Comparison of ENCODE assay signal across 1 cellular context in the genomic region with DNA sequence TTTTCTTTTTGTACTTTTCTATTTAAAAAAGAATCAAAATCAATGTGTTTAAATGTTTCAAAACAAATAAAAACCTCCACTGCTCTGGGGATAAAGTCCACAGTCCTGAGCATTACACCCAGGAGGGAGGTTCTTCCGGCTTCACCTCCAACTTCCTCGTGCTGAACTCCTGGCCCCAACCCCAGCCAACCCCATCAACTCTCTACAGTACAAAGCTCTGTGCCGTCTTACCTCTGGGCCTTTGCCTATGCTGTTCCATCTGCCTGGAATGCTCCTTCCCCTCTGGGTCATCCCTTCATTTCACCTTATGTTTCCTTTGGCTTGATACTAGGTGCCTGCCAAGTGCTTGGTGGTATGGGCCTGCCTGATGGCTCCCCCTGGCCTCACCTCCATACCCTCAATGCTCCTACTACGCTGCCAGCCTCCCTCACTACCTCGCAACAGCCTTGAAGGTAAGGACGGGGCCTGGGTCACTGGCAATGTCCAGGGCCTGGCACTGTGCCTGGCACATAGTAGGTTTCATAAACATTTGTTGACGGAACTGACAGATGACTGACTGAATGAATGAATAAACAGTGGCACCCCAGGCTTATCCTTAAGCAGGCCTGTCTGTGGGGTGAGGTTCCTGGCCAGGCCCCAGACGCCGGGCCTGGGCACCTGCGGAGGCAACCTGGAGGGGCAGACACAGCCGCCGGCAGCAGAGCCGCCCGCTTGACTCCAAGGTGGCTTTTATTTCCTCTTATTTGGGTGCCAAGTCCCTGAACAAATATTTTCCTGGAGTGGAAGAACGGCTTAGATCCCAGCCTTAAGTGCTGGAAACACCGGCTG.
TF ChIP-seq lines count a peak whose summit lies in the region.

No MANE protein-coding gene starts in this region.

TF ChIP-seq in HepG2, 621 proteins besides CTCF, POLR2A, EP300 and RAD21 (continued from another document and continues in another):
- TF ChIP-seq DPF2 (CRISPR knock-in tag; IDR thresholded peaks at IDR 0.05; ENCODE audit: borderline replicate concordance, low read depth) (peak; percentile 92), ZNF326 (CRISPR knock-in tag; IDR thresholded peaks at IDR 0.05; ENCODE audit: borderline replicate concordance) (no peak), KAT8 (CRISPR knock-in tag; IDR thresholded peaks at IDR 0.05) (peak; percentile 78), ZBTB1 (CRISPR knock-in tag; IDR thresholded peaks at IDR 0.05; ENCODE audit: borderline replicate concordance) (0 out of 2 replicates have a peak, but pooled peaks have one; percentile 77), SNRNP70 (IDR thresholded peaks at IDR 0.05; ENCODE audit: low read depth, low read length) (no peak), CAMTA2 (CRISPR knock-in tag; IDR thresholded peaks at IDR 0.05; ENCODE audit: borderline replicate concordance) (no peak), ZNF292 (CRISPR knock-in tag; IDR thresholded peaks at IDR 0.05; ENCODE audit: borderline replicate concordance, low read depth) (peak; percentile 79; the same call in 1 of the 2 replicates), ARNT2 (CRISPR knock-in tag; IDR thresholded peaks at IDR 0.05; ENCODE audit: low read depth) (peak; percentile 59; the same call in 1 of the 2 replicates), CEBPB (IDR thresholded peaks at IDR 0.05; ENCODE audit: borderline replicate concordance, low read depth, low read length) (no peak), KDM1A (CRISPR knock-in tag; IDR thresholded peaks at IDR 0.05) (peak; percentile 99), MZF1 (CRISPR knock-in tag; IDR thresholded peaks at IDR 0.05; ENCODE audit: borderline replicate concordance) (no peak), FOSL1 (CRISPR knock-in tag; IDR thresholded peaks at IDR 0.05; ENCODE audit: borderline replicate concordance) (no peak), TAF15 (IDR thresholded peaks at IDR 0.05; ENCODE audit: low read depth, low read length, poor library complexity, severe bottlenecking) (no peak), ZNF431 (CRISPR knock-in tag; IDR thresholded peaks at IDR 0.05; ENCODE audit: borderline replicate concordance, low read depth) (peak; percentile 81; the same call in 1 of the 2 replicates), NCOA5 (CRISPR knock-in tag; IDR thresholded peaks at IDR 0.05) (no peak), GATAD1 (CRISPR knock-in tag; IDR thresholded peaks at IDR 0.05) (peak; percentile 50; the same call in 1 of the 2 replicates), ZNF160 (CRISPR knock-in tag; IDR thresholded peaks at IDR 0.05) (no peak), GFI1 (CRISPR knock-in tag; IDR thresholded peaks at IDR 0.05; ENCODE audit: borderline replicate concordance) (no peak; the same call in 1 of the 2 replicates), HNRNPL (IDR thresholded peaks at IDR 0.05; ENCODE audit: low read depth, low read length) (0 out of 2 replicates have a peak, but pooled peaks have one; percentile 38), MAF1 (CRISPR knock-in tag; IDR thresholded peaks at IDR 0.05; ENCODE audit: borderline replicate concordance) (no peak), ETV6 (CRISPR knock-in tag; conservative IDR thresholded peaks at IDR 0.05) (no peak), KLF16 (CRISPR knock-in tag; IDR thresholded peaks at IDR 0.05) (peak in 1 of 2 experiments; percentile 31; a peak in 1 of 4 replicates), POLR2AphosphoS5 (IDR thresholded peaks at IDR 0.05; ENCODE audit: low read depth, low read length) (no peak), TEAD2 (CRISPR knock-in tag; IDR thresholded peaks at IDR 0.05) (no peak), SP5 (CRISPR knock-in tag; IDR thresholded peaks at IDR 0.05; ENCODE audit: borderline replicate concordance, low read depth) (peak; percentile 35; the same call in 1 of the 2 replicates), CCDC6 (CRISPR knock-in tag; IDR thresholded peaks at IDR 0.05) (peak; percentile 68; the same call in 1 of the 2 replicates), ZSCAN25 (CRISPR knock-in tag; IDR thresholded peaks at IDR 0.05) (peak; percentile 73; the same call in 1 of the 2 replicates), CENPT (CRISPR knock-in tag; IDR thresholded peaks at IDR 0.05; ENCODE audit: low read depth) (no peak), ZSCAN31 (CRISPR knock-in tag; IDR thresholded peaks at IDR 0.05; ENCODE audit: low read depth) (peak; percentile 75; the same call in 1 of the 2 replicates), JUN (CRISPR knock-in tag; IDR thresholded peaks at IDR 0.05) (peak; percentile 24; the same call in 1 of the 2 replicates), HCFC1 (IDR thresholded peaks at IDR 0.05; ENCODE audit: low read depth, low read length) (no peak), ZNF644 (CRISPR knock-in tag; IDR thresholded peaks at IDR 0.05; ENCODE audit: low read depth) (peak; percentile 81), SP1 (IDR thresholded peaks at IDR 0.05) (no peak), SP1 (CRISPR knock-in tag; IDR thresholded peaks at IDR 0.05) (peak; percentile 58; the same call in 1 of the 2 replicates)
- TF ChIP-seq, protein P1, sequence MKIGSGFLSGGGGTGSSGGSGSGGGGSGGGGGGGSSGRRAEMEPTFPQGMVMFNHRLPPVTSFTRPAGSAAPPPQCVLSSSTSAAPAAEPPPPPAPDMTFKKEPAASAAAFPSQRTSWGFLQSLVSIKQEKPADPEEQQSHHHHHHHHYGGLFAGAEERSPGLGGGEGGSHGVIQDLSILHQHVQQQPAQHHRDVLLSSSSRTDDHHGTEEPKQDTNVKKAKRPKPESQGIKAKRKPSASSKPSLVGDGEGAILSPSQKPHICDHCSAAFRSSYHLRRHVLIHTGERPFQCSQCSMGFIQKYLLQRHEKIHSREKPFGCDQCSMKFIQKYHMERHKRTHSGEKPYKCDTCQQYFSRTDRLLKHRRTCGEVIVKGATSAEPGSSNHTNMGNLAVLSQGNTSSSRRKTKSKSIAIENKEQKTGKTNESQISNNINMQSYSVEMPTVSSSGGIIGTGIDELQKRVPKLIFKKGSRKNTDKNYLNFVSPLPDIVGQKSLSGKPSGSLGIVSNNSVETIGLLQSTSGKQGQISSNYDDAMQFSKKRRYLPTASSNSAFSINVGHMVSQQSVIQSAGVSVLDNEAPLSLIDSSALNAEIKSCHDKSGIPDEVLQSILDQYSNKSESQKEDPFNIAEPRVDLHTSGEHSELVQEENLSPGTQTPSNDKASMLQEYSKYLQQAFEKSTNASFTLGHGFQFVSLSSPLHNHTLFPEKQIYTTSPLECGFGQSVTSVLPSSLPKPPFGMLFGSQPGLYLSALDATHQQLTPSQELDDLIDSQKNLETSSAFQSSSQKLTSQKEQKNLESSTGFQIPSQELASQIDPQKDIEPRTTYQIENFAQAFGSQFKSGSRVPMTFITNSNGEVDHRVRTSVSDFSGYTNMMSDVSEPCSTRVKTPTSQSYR (CRISPR knock-in tag; IDR thresholded peaks at IDR 0.05; ENCODE audit: borderline replicate concordance), result peak; percentile 59; the same call in 1 of the 2 replicates
- TF ChIP-seq, protein P2, sequence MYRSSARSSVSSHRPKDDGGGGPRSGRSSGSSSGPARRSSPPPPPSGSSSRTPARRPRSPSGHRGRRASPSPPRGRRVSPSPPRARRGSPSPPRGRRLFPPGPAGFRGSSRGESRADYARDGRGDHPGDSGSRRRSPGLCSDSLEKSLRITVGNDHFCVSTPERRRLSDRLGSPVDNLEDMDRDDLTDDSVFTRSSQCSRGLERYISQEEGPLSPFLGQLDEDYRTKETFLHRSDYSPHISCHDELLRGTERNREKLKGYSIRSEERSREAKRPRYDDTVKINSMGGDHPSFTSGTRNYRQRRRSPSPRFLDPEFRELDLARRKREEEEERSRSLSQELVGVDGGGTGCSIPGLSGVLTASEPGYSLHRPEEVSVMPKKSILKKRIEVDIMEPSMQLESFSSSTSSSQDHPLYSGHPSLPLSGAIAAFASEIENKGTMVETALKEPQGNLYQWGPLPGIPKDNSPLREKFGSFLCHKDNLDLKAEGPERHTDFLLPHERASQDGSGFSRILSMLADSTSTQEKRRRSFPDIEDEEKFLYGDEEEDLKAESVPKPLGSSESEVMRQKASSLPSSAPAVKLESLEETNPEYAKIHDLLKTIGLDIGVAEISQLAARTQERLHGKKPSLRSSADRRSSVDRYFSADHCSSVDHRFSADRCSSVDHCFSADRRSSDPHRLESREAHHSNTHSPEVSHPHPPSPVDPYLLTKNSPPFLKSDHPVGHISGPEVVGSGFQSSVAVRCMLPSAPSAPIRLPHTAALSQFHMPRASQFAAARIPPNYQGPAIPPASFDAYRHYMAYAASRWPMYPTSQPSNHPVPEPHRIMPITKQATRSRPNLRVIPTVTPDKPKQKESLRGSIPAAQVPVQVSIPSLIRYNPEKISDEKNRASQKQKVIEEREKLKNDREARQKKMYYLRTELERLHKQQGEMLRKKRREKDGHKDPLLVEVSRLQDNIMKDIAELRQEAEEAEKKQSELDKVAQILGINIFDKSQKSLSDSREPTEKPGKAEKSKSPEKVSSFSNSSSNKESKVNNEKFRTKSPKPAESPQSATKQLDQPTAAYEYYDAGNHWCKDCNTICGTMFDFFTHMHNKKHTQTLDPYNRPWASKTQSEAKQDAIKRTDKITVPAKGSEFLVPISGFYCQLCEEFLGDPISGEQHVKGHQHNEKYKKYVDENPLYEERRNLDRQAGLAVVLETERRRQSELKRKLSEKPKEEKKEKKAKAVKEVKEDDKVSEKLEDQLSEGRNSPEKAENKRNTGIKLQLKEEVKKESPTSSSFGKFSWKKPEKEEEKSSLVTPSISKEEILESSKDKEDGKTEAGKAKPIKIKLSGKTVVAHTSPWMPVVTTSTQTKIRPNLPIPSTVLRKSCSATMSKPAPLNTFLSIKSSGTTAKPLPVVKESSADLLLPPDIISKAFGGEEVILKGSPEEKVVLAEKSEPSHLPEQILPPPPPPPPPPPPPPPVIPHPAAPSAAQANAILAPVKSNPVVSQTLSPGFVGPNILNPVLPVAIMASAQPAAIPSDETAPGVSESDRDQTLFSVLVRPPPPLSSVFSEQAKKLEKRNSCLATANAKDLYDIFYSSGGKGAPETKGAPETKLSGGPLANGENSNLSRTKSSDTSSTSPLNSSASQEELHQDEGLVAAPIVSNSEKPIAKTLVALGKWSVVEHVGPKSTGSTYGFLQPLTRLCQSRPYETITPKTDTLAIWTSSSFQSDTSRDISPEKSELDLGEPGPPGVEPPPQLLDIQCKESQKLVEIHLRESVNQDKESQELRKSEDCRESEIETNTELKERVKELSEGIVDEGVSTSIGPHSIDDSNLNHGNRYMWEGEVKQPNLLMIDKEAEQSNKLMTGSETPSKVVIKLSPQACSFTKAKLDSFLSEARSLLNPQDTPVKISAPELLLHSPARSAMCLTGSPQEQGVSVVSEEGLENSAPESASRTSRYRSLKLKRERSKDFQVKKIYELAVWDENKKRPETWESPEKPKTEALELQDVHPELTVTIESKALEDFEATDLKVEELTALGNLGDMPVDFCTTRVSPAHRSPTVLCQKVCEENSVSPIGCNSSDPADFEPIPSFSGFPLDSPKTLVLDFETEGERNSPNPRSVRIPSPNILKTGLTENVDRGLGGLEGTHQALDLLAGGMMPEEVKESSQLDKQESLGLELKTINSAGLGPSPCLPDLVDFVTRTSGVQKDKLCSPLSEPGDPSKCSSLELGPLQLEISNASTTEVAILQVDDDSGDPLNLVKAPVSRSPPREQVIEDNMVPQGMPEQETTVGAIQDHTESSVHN (CRISPR knock-in tag; IDR thresholded peaks at IDR 0.05), result peak; percentile 93
- TF ChIP-seq, protein P3, sequence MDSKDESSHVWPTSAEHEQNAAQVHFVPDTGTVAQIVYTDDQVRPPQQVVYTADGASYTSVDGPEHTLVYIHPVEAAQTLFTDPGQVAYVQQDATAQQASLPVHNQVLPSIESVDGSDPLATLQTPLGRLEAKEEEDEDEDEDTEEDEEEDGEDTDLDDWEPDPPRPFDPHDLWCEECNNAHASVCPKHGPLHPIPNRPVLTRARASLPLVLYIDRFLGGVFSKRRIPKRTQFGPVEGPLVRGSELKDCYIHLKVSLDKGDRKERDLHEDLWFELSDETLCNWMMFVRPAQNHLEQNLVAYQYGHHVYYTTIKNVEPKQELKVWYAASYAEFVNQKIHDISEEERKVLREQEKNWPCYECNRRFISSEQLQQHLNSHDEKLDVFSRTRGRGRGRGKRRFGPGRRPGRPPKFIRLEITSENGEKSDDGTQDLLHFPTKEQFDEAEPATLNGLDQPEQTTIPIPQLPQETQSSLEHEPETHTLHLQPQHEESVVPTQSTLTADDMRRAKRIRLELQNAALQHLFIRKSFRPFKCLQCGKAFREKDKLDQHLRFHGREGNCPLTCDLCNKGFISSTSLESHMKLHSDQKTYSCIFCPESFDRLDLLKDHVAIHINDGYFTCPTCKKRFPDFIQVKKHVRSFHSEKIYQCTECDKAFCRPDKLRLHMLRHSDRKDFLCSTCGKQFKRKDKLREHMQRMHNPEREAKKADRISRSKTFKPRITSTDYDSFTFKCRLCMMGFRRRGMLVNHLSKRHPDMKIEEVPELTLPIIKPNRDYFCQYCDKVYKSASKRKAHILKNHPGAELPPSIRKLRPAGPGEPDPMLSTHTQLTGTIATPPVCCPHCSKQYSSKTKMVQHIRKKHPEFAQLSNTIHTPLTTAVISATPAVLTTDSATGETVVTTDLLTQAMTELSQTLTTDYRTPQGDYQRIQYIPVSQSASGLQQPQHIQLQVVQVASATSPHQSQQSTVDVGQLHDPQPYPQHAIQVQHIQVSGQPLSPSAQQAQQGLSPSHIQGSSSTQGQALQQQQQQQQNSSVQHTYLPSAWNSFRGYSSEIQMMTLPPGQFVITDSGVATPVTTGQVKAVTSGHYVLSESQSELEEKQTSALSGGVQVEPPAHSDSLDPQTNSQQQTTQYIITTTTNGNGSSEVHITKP (CRISPR knock-in tag; IDR thresholded peaks at IDR 0.05; ENCODE audit: low read depth), result peak; percentile 52; the same call in 1 of the 2 replicates
- TF ChIP-seq, protein P4, sequence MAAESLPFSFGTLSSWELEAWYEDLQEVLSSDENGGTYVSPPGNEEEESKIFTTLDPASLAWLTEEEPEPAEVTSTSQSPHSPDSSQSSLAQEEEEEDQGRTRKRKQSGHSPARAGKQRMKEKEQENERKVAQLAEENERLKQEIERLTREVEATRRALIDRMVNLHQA (CRISPR knock-in tag; IDR thresholded peaks at IDR 0.05), result no peak
- TF ChIP-seq, protein P5, sequence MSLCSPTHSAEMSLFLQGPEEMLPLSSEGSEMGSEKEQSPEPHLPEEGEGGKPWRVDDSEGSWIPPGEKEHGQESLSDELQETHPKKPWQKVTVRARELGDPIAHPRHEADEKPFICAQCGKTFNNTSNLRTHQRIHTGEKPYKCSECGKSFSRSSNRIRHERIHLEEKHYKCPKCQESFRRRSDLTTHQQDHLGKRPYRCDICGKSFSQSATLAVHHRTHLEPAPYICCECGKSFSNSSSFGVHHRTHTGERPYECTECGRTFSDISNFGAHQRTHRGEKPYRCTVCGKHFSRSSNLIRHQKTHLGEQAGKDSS (CRISPR knock-in tag; IDR thresholded peaks at IDR 0.05; ENCODE audit: borderline replicate concordance, low read depth), result peak; percentile 95
- TF ChIP-seq, protein P6, sequence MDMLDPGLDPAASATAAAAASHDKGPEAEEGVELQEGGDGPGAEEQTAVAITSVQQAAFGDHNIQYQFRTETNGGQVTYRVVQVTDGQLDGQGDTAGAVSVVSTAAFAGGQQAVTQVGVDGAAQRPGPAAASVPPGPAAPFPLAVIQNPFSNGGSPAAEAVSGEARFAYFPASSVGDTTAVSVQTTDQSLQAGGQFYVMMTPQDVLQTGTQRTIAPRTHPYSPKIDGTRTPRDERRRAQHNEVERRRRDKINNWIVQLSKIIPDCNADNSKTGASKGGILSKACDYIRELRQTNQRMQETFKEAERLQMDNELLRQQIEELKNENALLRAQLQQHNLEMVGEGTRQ (IDR thresholded peaks at IDR 0.05; ENCODE audit: low read depth, low read length), result no peak
- TF ChIP-seq, protein P6 (CRISPR knock-in tag; IDR thresholded peaks at IDR 0.05; ENCODE audit: borderline replicate concordance), result no peak
